In the genomic region with DNA sequence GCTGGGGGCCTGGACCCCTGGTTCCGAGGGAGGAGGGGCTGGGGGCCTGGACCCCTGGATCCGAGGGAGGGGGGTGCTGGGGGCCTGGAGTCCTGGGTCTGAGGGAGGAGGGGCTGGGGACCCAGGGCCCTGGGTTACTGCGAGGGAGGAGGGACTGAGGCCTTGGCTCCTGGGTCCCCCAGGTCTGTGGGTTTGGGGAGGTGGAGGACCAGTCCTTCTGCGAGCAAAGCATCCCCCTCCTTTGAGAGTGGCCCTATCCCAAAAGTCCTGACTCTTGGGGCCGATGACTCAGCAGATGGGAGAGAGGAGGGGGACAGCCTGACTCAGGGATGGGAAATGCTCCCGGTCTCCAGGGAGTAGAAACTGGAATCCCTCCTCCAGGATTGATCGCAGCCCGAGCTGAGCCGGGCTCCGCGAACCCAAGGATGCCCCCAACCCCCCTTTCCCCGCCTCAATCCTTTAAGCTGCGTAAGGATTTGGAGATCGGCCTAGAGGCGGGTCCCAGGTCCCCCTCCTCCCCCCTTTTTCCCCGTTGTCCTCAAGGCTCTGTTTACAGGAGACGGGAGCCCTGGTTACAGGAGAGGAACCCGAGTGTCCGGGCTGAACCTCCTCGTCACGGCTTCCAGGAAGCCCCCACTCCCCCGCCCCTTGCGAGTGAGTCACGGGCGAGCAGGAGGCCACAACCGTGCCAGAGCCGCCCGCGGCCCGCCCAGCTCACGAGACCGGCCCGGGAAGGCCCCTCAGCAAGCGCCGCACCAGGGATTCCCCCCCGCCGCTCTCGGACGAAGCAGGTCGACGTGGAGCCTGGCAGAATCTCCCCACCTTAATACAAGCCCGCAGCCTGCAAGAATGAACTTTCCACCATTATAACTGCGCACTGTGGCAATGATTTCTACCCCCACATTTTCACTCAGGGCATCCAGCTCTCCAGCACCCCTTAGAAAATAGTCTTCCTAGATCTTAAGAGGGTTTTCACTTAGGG, we compare ENCODE assay signal across 8 cellular contexts. TPM values are rescaled to one million over a fixed set of nuclear protein-coding genes. Genes with fewer than 3 reads are reported as not detected.
DNase-seq lines count a peak whose midpoint lies in the region; ATAC-seq, FAIRE-seq and TF ChIP-seq lines count a peak whose summit lies in the region.

No MANE protein-coding gene starts in this region.

- H3K27ac ChIP-seq in H1 (ENCODE audit: low read depth, low read length) = peak overlapping the region; percentile 97

- peaks cover 0 to 5% of the 10 kb centered on the region in 2 experiments for H4K20me1 ChIP-seq in H1 (replicated peaks in 1 of 2; ENCODE audit: control insufficient read depth in 1 of 2, insufficient read depth in 2 of 2, low read length in 2 of 2)

- peak overlapping the region; percentile 100 for H3K27ac Mint-ChIP-seq in mesothelial cell of epicardium

- H2BK15ac ChIP-seq in H1 (ENCODE audit: low read length) = peak overlapping the region; percentile 81

- WGBS in H1 (ENCODE audit: extremely low coverage in 1 of 2, insufficient coverage in 1 of 2, insufficient read length in 1 of 2, insufficient replicate concordance in 2 of 2, low coverage in 1 of 2, low lambda C conversion rate in 2 of 2, missing lambda C conversion rate in 1 of 2), 2 experiments = 4% methylated on average over 24 of the region's 43 CpGs; no CpG with 5 or more reads in 1 of the 2 experiments

- 0 out of 2 replicates have a peak overlapping the region, but pooled peaks have one; percentile 16 for H2AK5ac ChIP-seq in H1 (ENCODE audit: low read depth, low read length)

- peaks cover 7% of the 10 kb centered on the region for H3K36me3 Mint-ChIP-seq in mesothelial cell of epicardium

- H3K9me3 Mint-ChIP-seq in mesothelial cell of epicardium = no peaks in the 10 kb centered on the region

- peak overlapping the region; percentile 87 for H2BK12ac ChIP-seq in H1 (ENCODE audit: low read depth, low read length)

- ATAC-seq in HG02970 (IDR thresholded peaks at IDR 0.05; ENCODE audit: low FRiP score, unreplicated experiment) (peak; percentile 21), GM19452 (IDR thresholded peaks at IDR 0.05; ENCODE audit: unreplicated experiment) (no peak)

- peak overlapping the region; percentile 97 for H2BK5ac ChIP-seq in H1 (ENCODE audit: low read depth, low read length)

- no peaks in the 10 kb centered on the region for H3K27me3 Mint-ChIP-seq in mesothelial cell of epicardium (ENCODE audit: low read depth)

- H2BK20ac ChIP-seq in H1 (ENCODE audit: low read length) = no peak overlapping the region

- TF ChIP-seq RAD21 in H1 (IDR thresholded peaks at IDR 0.05 in 1 of 2, conservative IDR thresholded peaks at IDR 0.05 in 1 of 2; ENCODE audit: low read depth in 2 of 2, low read length in 2 of 2) = no peak

- CTCF ChIA-PET in H1 (lab: Charles Lee; ENCODE audit: partially characterized antibody) = interaction anchor here (0.6 kb wide), 1 partner anchor 55 kb away, joined by 3 read pairs; no protein-coding TSS in a partner anchor

- H3K56ac ChIP-seq in H1 (replicated peaks; ENCODE audit: insufficient read length, low read depth, low read length) = peak overlapping the region; percentile 89

- peaks cover 0 to 16% of the 10 kb centered on the region in 2 experiments; a peak in 1 of 4 replicates for H3K79me2 ChIP-seq in H1 (ENCODE audit: control insufficient read depth in 1 of 2, insufficient read depth in 2 of 2, low read length in 2 of 2)

- H3K23me2 ChIP-seq in H1 (ENCODE audit: low read depth, low read length) = peaks cover 19% of the 10 kb centered on the region; the same call in 1 of the 2 replicates

- TF ChIP-seq EP300 in H1 (IDR thresholded peaks at IDR 0.05; ENCODE audit: borderline replicate concordance in 1 of 2, low read depth in 2 of 2, low read length in 2 of 2) = peak in 1 of 2 experiments; percentile 69; a peak in 1 of 3 replicates

- no peak for FAIRE-seq in H1 (lab: Jason Lieb, UNC)

- peak overlapping the region; percentile 95 for H3K18ac ChIP-seq in H1 (ENCODE audit: extremely low read depth, low read length)

- peak overlapping the region; percentile 96 for H4K8ac ChIP-seq in H1 (ENCODE audit: extremely low read depth, insufficient read depth, low read length)

- peak overlapping the region; percentile 74 for H3K4ac ChIP-seq in H1 (replicated peaks; ENCODE audit: insufficient read length, low read depth, low read length)

- H3K4me2 ChIP-seq in H1 (ENCODE audit: insufficient read depth in 1 of 2, low read depth in 2 of 2, low read length in 2 of 2) = peak overlapping the region; percentile 63 to 95

- peak overlapping the region; percentile 98 for H4K91ac ChIP-seq in H1 (replicated peaks; ENCODE audit: insufficient read length, low read length)

- H2BK120ac ChIP-seq in H1 (replicated peaks; ENCODE audit: low read depth, low read length) = peak overlapping the region; percentile 28

- DNase-seq in DMS53 (lab: John Stamatoyannopoulos, UW) = peak; percentile 100
- DNase-seq in NOMO-1 treated with DMSO at 0.1 percent for 48 hours (lab: John Stamatoyannopoulos, UW; ENCODE audit: unreplicated experiment) = peak; percentile 93
- peak; percentile 92 for DNase-seq in activated CD8-positive, alpha-beta memory T cell treated with anti-CD3 and anti-CD28 coated beads, Interleukin-2, amount 50 U/mL, for 1 hour (ENCODE audit: extremely low read depth)
- DNase-seq in H1 (ENCODE audit: low read depth in 1 of 2, low spot score in 2 of 2) = peak; percentile 78 to 80
- peak; percentile 86 to 87 for DNase-seq in mesothelial cell of epicardium (ENCODE audit: low spot score in 2 of 2, unreplicated experiment in 2 of 2)
- peak; percentile 94 for DNase-seq in stimulated activated CD8-positive, alpha-beta memory T cell treated with anti-CD3 and anti-CD28 coated beads, Interleukin-15, amount 100 ng/mL, for 1 hour (ENCODE audit: low read depth)

- peaks cover 30% of the 10 kb centered on the region for H3K4me1 Mint-ChIP-seq in mesothelial cell of epicardium

- H4K5ac ChIP-seq in H1 (ENCODE audit: insufficient read length, low read depth, low read length) = peak overlapping the region; percentile 92

- no peaks in the 10 kb centered on the region for H3K27me3 ChIP-seq in H1 (replicated peaks in 1 of 4; ENCODE audit: control insufficient read depth in 3 of 4, extremely low read depth in 1 of 4, insufficient read depth in 3 of 4, low read length in 3 of 4)

- H2AFZ ChIP-seq in H1 (ENCODE audit: low read length) = no peak overlapping the region

- H3K4me3 ChIP-seq in H1 (ENCODE audit: extremely low read depth in 1 of 4, insufficient read depth in 2 of 4, low read depth in 3 of 4, low read length in 4 of 4) = peak overlapping the region; percentile 35 to 75 (median 57)

- no peaks in the 10 kb centered on the region for H3K79me1 ChIP-seq in H1 (ENCODE audit: low read depth, low read length)

- POLR2A ChIA-PET in H1 (lab: Charles Lee; ENCODE audit: partially characterized antibody) = interaction anchor here (0.6 to 14.3 kb wide), 12 partner anchors 8 to 884 kb away, joined by 3 to 234 read pairs (median 4); a partner anchor contains a TSS

- H3K9ac ChIP-seq in H1 (replicated peaks in 1 of 4; ENCODE audit: extremely low read depth in 1 of 4, low read depth in 3 of 4, low read length in 3 of 4) = peak overlapping the region; percentile 68 to 81 (median 76)

- no peak overlapping the region for H3K23ac ChIP-seq in H1 (ENCODE audit: insufficient read length)

- peak in 1 of 2 experiments; percentile 94; a peak in 2 of 3 replicates for TF ChIP-seq POLR2A in H1 (IDR thresholded peaks at IDR 0.05; ENCODE audit: control extremely low read depth in 1 of 2, low read depth in 2 of 2, low read length in 2 of 2)

- peaks cover 0 to 5% (median 0%) of the 10 kb centered on the region in 4 experiments; a peak in 2 of 8 replicates for H3K36me3 ChIP-seq in H1 (ENCODE audit: control insufficient read depth in 2 of 4, insufficient read depth in 4 of 4, low read length in 3 of 4)

- H3K9me3 ChIP-seq in H1 (ENCODE audit: insufficient read depth in 2 of 2, low read depth in 1 of 2, low read length in 1 of 2) = no peaks in the 10 kb centered on the region

- no peak overlapping the region for H3K14ac ChIP-seq in H1 (ENCODE audit: insufficient read length)

- H3K4me1 ChIP-seq in H1 (replicated peaks in 1 of 4; ENCODE audit: control insufficient read depth in 3 of 4, insufficient read depth in 4 of 4, low read length in 3 of 4) = peaks cover 0 to 38% (median 24%) of the 10 kb centered on the region in 4 experiments; a peak in 6 of 7 replicates

- TF ChIP-seq CTCF in H1 (IDR thresholded peaks at IDR 0.05; ENCODE audit: control extremely low read depth in 1 of 3, insufficient read depth in 1 of 3, low read depth in 1 of 3, low read length in 3 of 3) (no peak), mesothelial cell of epicardium (IDR thresholded peaks at IDR 0.05; ENCODE audit: unreplicated experiment) (no peak)

- peak overlapping the region; percentile 80 for H3K4me3 Mint-ChIP-seq in mesothelial cell of epicardium

RNA-seq across cellular contexts. Expression of a gene that starts 3.0 kb away (rescaled TPM):
- 10.9 and 12.2 TPM in 2 replicates for total RNA-seq in H1 (2021; fragmentation: NEBNext Ultra II Directional; extraction: Animal tissue kit (Norgen Biotek cat#: 25700))
- 4.0 and 7.3 TPM in 2 replicates for polyA plus RNA-seq in H1 (2011; rRNA removed)
- polyA plus RNA-seq in H1 (2011; cell fraction: cytosol; rRNA removed) = 1.9 TPM
- polyA plus RNA-seq in H1 (2011; cell fraction: nucleus; rRNA removed) = 15.8 TPM
- 10.1 to 11.7 TPM (median 11.0 TPM) in 4 replicates for polyA plus RNA-seq in H1 (2012, experiment 1 of 2)
- 11.5 TPM for polyA plus RNA-seq in H1 (2012, experiment 2 of 2)
- polyA plus RNA-seq in H1 (2013, experiment 1 of 2) = 14.0 TPM
- 14.2 TPM for polyA plus RNA-seq in H1 (2013, experiment 2 of 2)
- 0.76 and 1.6 TPM in 2 replicates for polyA minus RNA-seq in H1 (2011; rRNA and poly(A)+ RNA removed)
- 4.3 TPM for polyA minus RNA-seq in H1 (2011; cell fraction: cytosol; rRNA and poly(A)+ RNA removed)
- polyA minus RNA-seq in H1 (2011; cell fraction: nucleus; rRNA and poly(A)+ RNA removed) = 22.0 TPM
- 111 to 113 TPM (median 111 TPM) in 3 replicates for total RNA-seq in mesothelial cell of epicardium

RNA-seq across cellular contexts. Expression of a gene that starts 8.8 kb away (rescaled TPM):
- total RNA-seq in H1 (2021; fragmentation: NEBNext Ultra II Directional; extraction: Animal tissue kit (Norgen Biotek cat#: 25700)) = 64.0 and 65.7 TPM in 2 replicates
- 16.9 and 21.8 TPM in 2 replicates for polyA plus RNA-seq in H1 (2011; rRNA removed)
- polyA plus RNA-seq in H1 (2011; cell fraction: cytosol; rRNA removed) = 12.2 TPM
- polyA plus RNA-seq in H1 (2011; cell fraction: nucleus; rRNA removed) = 79.0 TPM
- 32.6 to 44.5 TPM (median 43.1 TPM) in 4 replicates for polyA plus RNA-seq in H1 (2012, experiment 1 of 2)
- 107 TPM for polyA plus RNA-seq in H1 (2012, experiment 2 of 2)
- polyA plus RNA-seq in H1 (2013, experiment 1 of 2) = 29.9 TPM
- polyA plus RNA-seq in H1 (2013, experiment 2 of 2) = 28.4 TPM
- 19.0 and 20.2 TPM in 2 replicates for polyA minus RNA-seq in H1 (2011; rRNA and poly(A)+ RNA removed)
- 53.9 TPM for polyA minus RNA-seq in H1 (2011; cell fraction: cytosol; rRNA and poly(A)+ RNA removed)
- polyA minus RNA-seq in H1 (2011; cell fraction: nucleus; rRNA and poly(A)+ RNA removed) = 37.5 TPM
- total RNA-seq in mesothelial cell of epicardium = 160 to 172 TPM (median 164 TPM) in 3 replicates

RNA-seq across cellular contexts. Expression of a gene that starts 12.4 kb away (rescaled TPM):
- 31.1 and 32.3 TPM in 2 replicates for total RNA-seq in H1 (2021; fragmentation: NEBNext Ultra II Directional; extraction: Animal tissue kit (Norgen Biotek cat#: 25700))
- polyA plus RNA-seq in H1 (2011; rRNA removed) = 52.5 and 71.4 TPM in 2 replicates
- 52.3 TPM for polyA plus RNA-seq in H1 (2011; cell fraction: cytosol; rRNA removed)
- 31.6 TPM for polyA plus RNA-seq in H1 (2011; cell fraction: nucleus; rRNA removed)
- polyA plus RNA-seq in H1 (2012, experiment 1 of 2) = 24.5 to 29.2 TPM (median 25.3 TPM) in 4 replicates
- 22.1 TPM for polyA plus RNA-seq in H1 (2012, experiment 2 of 2)
- 23.1 TPM for polyA plus RNA-seq in H1 (2013, experiment 1 of 2)
- 22.7 TPM for polyA plus RNA-seq in H1 (2013, experiment 2 of 2)
- 28.2 and 33.6 TPM in 2 replicates for polyA minus RNA-seq in H1 (2011; rRNA and poly(A)+ RNA removed)
- polyA minus RNA-seq in H1 (2011; cell fraction: cytosol; rRNA and poly(A)+ RNA removed) = 14.7 TPM
- 29.0 TPM for polyA minus RNA-seq in H1 (2011; cell fraction: nucleus; rRNA and poly(A)+ RNA removed)
- 35.6 to 39.2 TPM (median 36.1 TPM) in 3 replicates for total RNA-seq in mesothelial cell of epicardium

RNA-seq across cellular contexts. Expression of a gene that starts 12.7 kb away (rescaled TPM):
- 31.4 and 33.1 TPM in 2 replicates for total RNA-seq in H1 (2021; fragmentation: NEBNext Ultra II Directional; extraction: Animal tissue kit (Norgen Biotek cat#: 25700))
- polyA plus RNA-seq in H1 (2011; rRNA removed) = 58.6 and 67.8 TPM in 2 replicates
- polyA plus RNA-seq in H1 (2011; cell fraction: cytosol; rRNA removed) = 40.0 TPM
- 36.3 TPM for polyA plus RNA-seq in H1 (2011; cell fraction: nucleus; rRNA removed)
- polyA plus RNA-seq in H1 (2012, experiment 1 of 2) = 39.0 to 40.5 TPM (median 39.8 TPM) in 4 replicates
- 12.1 TPM for polyA plus RNA-seq in H1 (2012, experiment 2 of 2)
- 25.0 TPM for polyA plus RNA-seq in H1 (2013, experiment 1 of 2)
- polyA plus RNA-seq in H1 (2013, experiment 2 of 2) = 22.3 TPM
- polyA minus RNA-seq in H1 (2011; rRNA and poly(A)+ RNA removed) = 15.7 and 16.5 TPM in 2 replicates
- polyA minus RNA-seq in H1 (2011; cell fraction: cytosol; rRNA and poly(A)+ RNA removed) = 22.2 TPM
- 36.7 TPM for polyA minus RNA-seq in H1 (2011; cell fraction: nucleus; rRNA and poly(A)+ RNA removed)
- 41.4 to 47.8 TPM (median 42.9 TPM) in 3 replicates for total RNA-seq in mesothelial cell of epicardium

RNA-seq across cellular contexts. Expression of a gene that starts 32.1 kb away (rescaled TPM):
- 2,433 and 2,482 TPM in 2 replicates for total RNA-seq in H1 (2021; fragmentation: NEBNext Ultra II Directional; extraction: Animal tissue kit (Norgen Biotek cat#: 25700))
- 7,810 and 9,546 TPM in 2 replicates for polyA plus RNA-seq in H1 (2011; rRNA removed)
- 5,561 TPM for polyA plus RNA-seq in H1 (2011; cell fraction: cytosol; rRNA removed)
- 4,175 TPM for polyA plus RNA-seq in H1 (2011; cell fraction: nucleus; rRNA removed)
- 3,337 to 4,443 TPM (median 4,024 TPM) in 4 replicates for polyA plus RNA-seq in H1 (2012, experiment 1 of 2)
- polyA plus RNA-seq in H1 (2012, experiment 2 of 2) = 7,637 TPM
- 4,469 TPM for polyA plus RNA-seq in H1 (2013, experiment 1 of 2)
- polyA plus RNA-seq in H1 (2013, experiment 2 of 2) = 4,343 TPM
- polyA minus RNA-seq in H1 (2011; rRNA and poly(A)+ RNA removed) = 1,416 and 1,486 TPM in 2 replicates
- polyA minus RNA-seq in H1 (2011; cell fraction: cytosol; rRNA and poly(A)+ RNA removed) = 1,670 TPM
- 1,057 TPM for polyA minus RNA-seq in H1 (2011; cell fraction: nucleus; rRNA and poly(A)+ RNA removed)
- 1,616 to 1,722 TPM (median 1,707 TPM) in 3 replicates for total RNA-seq in mesothelial cell of epicardium
